Comparison of ENCODE assay signal across 1 cellular context in genomic region chr3:170826047-170826446, GRCh38.
TF ChIP-seq lines count a peak whose summit lies in the region.

No MANE protein-coding gene starts in this region.

TF ChIP-seq in IMR-90, 13 proteins besides CTCF, POLR2A, EP300 and RAD21:
- TF ChIP-seq ELK1 (IDR thresholded peaks at IDR 0.05; ENCODE audit: borderline replicate concordance, low read depth, low read length) = no peak
